ENCODE assay signal across 8 cellular contexts in the genomic region with DNA sequence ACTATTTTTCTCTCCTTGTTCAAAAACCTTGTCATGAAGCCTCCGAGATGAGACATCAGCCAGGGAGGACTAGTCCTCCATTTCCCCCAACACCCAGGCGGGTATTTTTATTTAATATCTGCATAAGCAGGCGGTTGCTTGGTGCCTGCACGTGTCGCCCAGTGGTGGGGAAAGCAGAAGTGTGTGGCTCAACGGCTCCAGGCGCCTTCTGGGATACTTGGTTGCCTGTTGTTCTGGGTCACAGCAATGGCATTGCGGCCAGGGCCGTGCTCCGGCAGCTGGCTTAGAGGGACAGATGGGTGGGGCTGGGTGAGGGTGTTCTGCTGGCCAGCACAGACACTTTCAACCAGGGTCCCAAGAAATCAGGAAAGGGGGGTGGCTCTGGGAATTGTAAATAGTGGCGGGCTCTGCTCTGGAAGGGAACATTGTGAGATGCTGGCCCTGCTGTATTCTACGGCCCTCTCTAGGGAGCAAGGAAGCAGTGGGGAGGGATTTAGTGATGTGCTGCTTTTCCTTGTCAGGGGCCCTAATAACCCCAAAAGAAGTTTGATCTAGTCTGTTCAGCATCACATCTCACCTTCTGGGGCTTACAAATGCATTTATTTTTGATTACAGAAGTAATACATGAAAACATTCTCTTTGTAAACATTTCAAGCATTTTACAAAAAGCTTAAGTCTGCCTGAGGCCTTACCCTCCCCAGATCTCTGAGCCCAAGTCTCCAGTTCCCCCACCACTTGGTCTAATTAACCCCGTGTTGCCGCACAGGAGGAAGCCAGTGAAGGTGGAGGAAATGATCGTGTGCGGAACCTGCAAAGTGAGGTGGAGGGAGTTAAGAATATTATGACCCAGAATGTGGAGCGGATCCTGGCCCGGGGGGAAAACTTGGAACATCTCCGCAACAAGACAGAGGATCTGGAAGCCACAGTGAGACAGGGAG. TPM values are rescaled to one million over a fixed set of nuclear protein-coding genes. Genes with fewer than 3 reads are reported as not detected.
DNase-seq lines count a peak whose midpoint lies in the region; ATAC-seq and TF ChIP-seq lines count a peak whose summit lies in the region.

No MANE protein-coding gene starts in this region.

- H3K36me3 ChIP-seq in CD4-positive, CD25-positive, alpha-beta regulatory T cell (ENCODE audit: control insufficient read depth, insufficient read depth, low read length) = peaks cover 13% of the 10 kb centered on the region
- H3K36me3 ChIP-seq in tibial nerve = no peaks in the 10 kb centered on the region

- WGBS in tibial nerve, 2 donors = 51 to 56% methylated on average over 19 of the region's 19 CpGs

- H3K9me3 Mint-ChIP-seq in CD4-positive, CD25-positive, alpha-beta regulatory T cell = no peaks in the 10 kb centered on the region
- H3K9me3 Mint-ChIP-seq in central memory CD8-positive, alpha-beta T cell = no peaks in the 10 kb centered on the region

- H3K36me3 Mint-ChIP-seq in CD4-positive, CD25-positive, alpha-beta regulatory T cell = peaks cover 18% of the 10 kb centered on the region
- peaks cover 30% of the 10 kb centered on the region for H3K36me3 Mint-ChIP-seq in central memory CD8-positive, alpha-beta T cell (ENCODE audit: insufficient read depth)

- H3K27ac ChIP-seq in CD4-positive, CD25-positive, alpha-beta regulatory T cell (ENCODE audit: insufficient read depth, low read length, poor library complexity, severe bottlenecking) = peak overlapping the region; percentile 70
- H3K27ac ChIP-seq in tibial nerve = peak overlapping the region in 3 of 4 donors; percentile 69 to 78 (median 76)

- peak overlapping the region; percentile 95 to 98 (median 96) for H3K4me3 Mint-ChIP-seq in CD4-positive, CD25-positive, alpha-beta regulatory T cell
- H3K4me3 Mint-ChIP-seq in central memory CD8-positive, alpha-beta T cell = peak overlapping the region; percentile 95

- TF ChIP-seq EP300 in tibial nerve (IDR thresholded peaks at IDR 0.05) = peak in 1 of 2 donors; percentile 63

- H3K9me3 ChIP-seq in CD4-positive, CD25-positive, alpha-beta regulatory T cell (ENCODE audit: control insufficient read depth in 2 of 2, low read length in 2 of 2) = no peaks in the 10 kb centered on the region
- no peaks in the 10 kb centered on the region for H3K9me3 ChIP-seq in tibial nerve

- H3K4me1 Mint-ChIP-seq in CD4-positive, CD25-positive, alpha-beta regulatory T cell = peaks cover 2 to 55% (median 34%) of the 10 kb centered on the region in 4 donors
- peaks cover 43% of the 10 kb centered on the region for H3K4me1 Mint-ChIP-seq in central memory CD8-positive, alpha-beta T cell

- H3K27me3 ChIP-seq in CD4-positive, CD25-positive, alpha-beta regulatory T cell (ENCODE audit: control insufficient read depth, insufficient read depth, low read length) = no peaks in the 10 kb centered on the region
- H3K27me3 ChIP-seq in tibial nerve = no peaks in the 10 kb centered on the region

- peak overlapping the region; percentile 86 for H3K4me3 ChIP-seq in CD4-positive, CD25-positive, alpha-beta regulatory T cell (ENCODE audit: low read depth, low read length)
- peak overlapping the region in 2 of 4 donors; percentile 38 to 42 for H3K4me3 ChIP-seq in tibial nerve

- TF ChIP-seq POLR2A in tibial nerve (IDR thresholded peaks at IDR 0.05) = no peak

- ATAC-seq in CD4-positive, CD25-positive, alpha-beta regulatory T cell (ENCODE audit: low read depth in 2 of 2) = peak; percentile 42 to 61
- ATAC-seq in GM21381 (IDR thresholded peaks at IDR 0.05; ENCODE audit: unreplicated experiment) = peak; percentile 42
- ATAC-seq in central memory CD8-positive, alpha-beta T cell (replicated peaks; ENCODE audit: extremely low read depth, poor library complexity, severe bottlenecking) = peak; percentile 71

- no peaks in the 10 kb centered on the region for H3K27me3 Mint-ChIP-seq in CD4-positive, CD25-positive, alpha-beta regulatory T cell
- no peaks in the 10 kb centered on the region for H3K27me3 Mint-ChIP-seq in central memory CD8-positive, alpha-beta T cell

- TF ChIP-seq CTCF in tibial nerve (IDR thresholded peaks at IDR 0.05) = no peak

- peaks cover 30% of the 10 kb centered on the region for H3K4me1 ChIP-seq in CD4-positive, CD25-positive, alpha-beta regulatory T cell (ENCODE audit: control insufficient read depth, insufficient read depth, low read length, poor library complexity, severe bottlenecking)
- H3K4me1 ChIP-seq in tibial nerve = peaks cover 0 to 45% (median 19%) of the 10 kb centered on the region in 4 donors

- peak in 1 of 3 donors; percentile 61 for DNase-seq in CD4-positive, CD25-positive, alpha-beta regulatory T cell
- DNase-seq in NOMO-1 treated with DMSO at 0.1 percent for 48 hours (lab: John Stamatoyannopoulos, UW; ENCODE audit: unreplicated experiment) = peak; percentile 88
- DNase-seq in central memory CD8-positive, alpha-beta T cell (ENCODE audit: low spot score in 2 of 2) = no peak
- peak; percentile 53 for DNase-seq in medulla oblongata (ENCODE audit: extremely low spot score)
- peak in 1 of 2 donors; percentile 37 for DNase-seq in tibial nerve (ENCODE audit: low spot score in 2 of 2)
- no peak for DNase-seq in DMS79 (lab: John Stamatoyannopoulos, UW)
- DNase-seq in DMS153 treated with DMSO at 0.1 percent for 48 hours (lab: John Stamatoyannopoulos, UW; ENCODE audit: unreplicated experiment) = no peak

- H3K27ac Mint-ChIP-seq in CD4-positive, CD25-positive, alpha-beta regulatory T cell = peak overlapping the region; percentile 90 to 99 (median 92)
- H3K27ac Mint-ChIP-seq in central memory CD8-positive, alpha-beta T cell (ENCODE audit: low read depth) = peak overlapping the region; percentile 94

RNA-seq across cellular contexts. Expression of gene VAMP8, which starts 1.1 kb away (rescaled TPM):
- 105 TPM for total RNA-seq in CD4-positive, CD25-positive, alpha-beta regulatory T cell
- polyA plus RNA-seq in CD4-positive, CD25-positive, alpha-beta regulatory T cell = 100 to 1,000 TPM; 393 to 484 (median 437) TPM
- total RNA-seq in tibial nerve = 10 to 100 TPM in 2 of 4 donors, 1 to 10 TPM in 2; 4.3 to 24.0 (median 11.8) TPM

RNA-seq across cellular contexts. Expression of gene VAMP5, which starts 5.7 kb away (rescaled TPM):
- total RNA-seq in CD4-positive, CD25-positive, alpha-beta regulatory T cell = 54.8 TPM
- 100 to 1,000 TPM; 155 to 215 (median 185) TPM for polyA plus RNA-seq in CD4-positive, CD25-positive, alpha-beta regulatory T cell
- total RNA-seq in tibial nerve = 10 to 100 TPM; 39.6 to 91.6 (median 55.6) TPM

RNA-seq across cellular contexts. Expression of gene RNF181, which starts 17.0 kb away (rescaled TPM):
- 47.0 TPM for total RNA-seq in CD4-positive, CD25-positive, alpha-beta regulatory T cell
- 100 to 1,000 TPM; 233 to 297 (median 251) TPM for polyA plus RNA-seq in CD4-positive, CD25-positive, alpha-beta regulatory T cell
- total RNA-seq in tibial nerve = 100 to 1,000 TPM; 117 to 212 (median 162) TPM

RNA-seq across cellular contexts. Expression of gene GGCX, which starts 17.2 kb away (rescaled TPM):
- total RNA-seq in CD4-positive, CD25-positive, alpha-beta regulatory T cell = 20.0 TPM
- polyA plus RNA-seq in CD4-positive, CD25-positive, alpha-beta regulatory T cell = 10 to 100 TPM; 16.7 to 28.1 (median 17.7) TPM
- 10 to 100 TPM; 24.7 to 34.3 (median 27.1) TPM for total RNA-seq in tibial nerve

RNA-seq across cellular contexts. Expression of gene TMEM150A, which starts 24.0 kb away (rescaled TPM):
- total RNA-seq in CD4-positive, CD25-positive, alpha-beta regulatory T cell = 4.9 TPM
- polyA plus RNA-seq in CD4-positive, CD25-positive, alpha-beta regulatory T cell = 10 to 100 TPM in 1 of 4 donors, 1 to 10 TPM in 3; 8.0 to 11.3 (median 9.1) TPM
- total RNA-seq in tibial nerve = 10 to 100 TPM; 12.9 to 29.4 (median 16.6) TPM

Comparison
In these comparisons a context has a peak if more than half of its experiments do, and no peak if none do; other contexts are left out.
1. DNase-seq: peak in NOMO-1 treated with DMSO at 0.1 percent for 48 hours (single experiment) and medulla oblongata (single experiment); none in central memory CD8-positive, alpha-beta T cell (0 of 2), DMS79 (single experiment) and DMS153 treated with DMSO at 0.1 percent for 48 hours (single experiment).
2. Peak in every context shown above with its lines, with median percentiles within 50 percentile points of each other: ATAC-seq.